In genomic region chr14:60091550-60092511, GRCh38 we compare ENCODE assay signal across 1 cellular context.
TF ChIP-seq lines count a peak whose summit lies in the region.

Gene PCNX4, plus strand, starts transcription at chr14:60091923. Its CDS starts 15,716 bp downstream, at chr14:60107639.

TF ChIP-seq in HEK293, 187 proteins besides CTCF, POLR2A, EP300 and RAD21 (continued from another document and continues in another):
- TF ChIP-seq INSM2 (tag by site-specific recombination; IDR thresholded peaks at IDR 0.05), result peak; percentile 32; the same call in 1 of the 2 replicates
- TF ChIP-seq KLF1 (tag by site-specific recombination; IDR thresholded peaks at IDR 0.05), result peak; percentile 47; the same call in 1 of the 2 replicates
- no peak for TF ChIP-seq ZNF529 (tag by site-specific recombination; IDR thresholded peaks at IDR 0.05; ENCODE audit: insufficient replicate concordance)
- TF ChIP-seq KLF10 (tag by site-specific recombination; IDR thresholded peaks at IDR 0.05), result peak; percentile 91
- no peak for TF ChIP-seq HOXA7 (CRISPR knock-in tag; IDR thresholded peaks at IDR 0.05; ENCODE audit: borderline replicate concordance)
- TF ChIP-seq GLI4 (tag by site-specific recombination; IDR thresholded peaks at IDR 0.05), result no peak
- no peak for TF ChIP-seq BCL11B (tag by site-specific recombination; IDR thresholded peaks at IDR 0.05; ENCODE audit: low read depth)
- no peak for TF ChIP-seq ZNF701 (tag by site-specific recombination; IDR thresholded peaks at IDR 0.05)
- TF ChIP-seq PRDM2 (tag by site-specific recombination; IDR thresholded peaks at IDR 0.05; ENCODE audit: borderline replicate concordance), result no peak
- 0 out of 2 replicates have a peak, but pooled peaks have one; percentile 62 for TF ChIP-seq ZNF2 (tag by site-specific recombination; IDR thresholded peaks at IDR 0.05)
- no peak for TF ChIP-seq ZNF830 (tag by site-specific recombination; IDR thresholded peaks at IDR 0.05; ENCODE audit: low read depth)
- TF ChIP-seq OSR2 (tag by site-specific recombination; IDR thresholded peaks at IDR 0.05), result no peak
- TF ChIP-seq ZNF544 (tag by site-specific recombination; IDR thresholded peaks at IDR 0.05), result no peak
- TF ChIP-seq ZNF580 (tag by site-specific recombination; IDR thresholded peaks at IDR 0.05), result no peak
- 0 out of 2 replicates have a peak, but pooled peaks have one; percentile 12 for TF ChIP-seq MYNN (tag by site-specific recombination; IDR thresholded peaks at IDR 0.05; ENCODE audit: borderline replicate concordance)
- TF ChIP-seq GLIS2 (tag by site-specific recombination; IDR thresholded peaks at IDR 0.05), result no peak
- peak; percentile 95 for TF ChIP-seq ZNF501 (tag by site-specific recombination; IDR thresholded peaks at IDR 0.05)
- TF ChIP-seq SETDB1 (IDR thresholded peaks at IDR 0.05; ENCODE audit: insufficient read length, low read length), result peak; percentile 36
- TF ChIP-seq ZNF280C (tag by site-specific recombination; IDR thresholded peaks at IDR 0.05), result no peak
- 0 out of 2 replicates have a peak, but pooled peaks have one; percentile 21 for TF ChIP-seq KLF16 (tag by site-specific recombination; IDR thresholded peaks at IDR 0.05)
- peak; percentile 72 for TF ChIP-seq ZXDB (tag by site-specific recombination; IDR thresholded peaks at IDR 0.05)
- TF ChIP-seq HOXD13 (CRISPR knock-in tag; IDR thresholded peaks at IDR 0.05; ENCODE audit: borderline replicate concordance), result peak; percentile 57; the same call in 1 of the 2 replicates
- TF ChIP-seq ZNF624 (tag by site-specific recombination; IDR thresholded peaks at IDR 0.05), result no peak
- no peak for TF ChIP-seq ZNF239 (tag by site-specific recombination; IDR thresholded peaks at IDR 0.05)
- no peak for TF ChIP-seq ZSCAN18 (tag by site-specific recombination; IDR thresholded peaks at IDR 0.05)
- no peak for TF ChIP-seq MEIS1 (CRISPR knock-in tag; IDR thresholded peaks at IDR 0.05; ENCODE audit: borderline replicate concordance)
- peak; percentile 99 for TF ChIP-seq ZBTB17 (tag by site-specific recombination; IDR thresholded peaks at IDR 0.05)
- TF ChIP-seq HIC1 (tag by site-specific recombination; IDR thresholded peaks at IDR 0.05), result no peak
- no peak; the same call in none of the 2 replicates for TF ChIP-seq ZNF394 (tag by site-specific recombination; IDR thresholded peaks at IDR 0.05; ENCODE audit: borderline replicate concordance)
- no peak for TF ChIP-seq ZNF26 (tag by site-specific recombination; IDR thresholded peaks at IDR 0.05)
- TF ChIP-seq ZNF596 (tag by site-specific recombination; IDR thresholded peaks at IDR 0.05), result no peak
- peak; percentile 94 for TF ChIP-seq ZNF76 (tag by site-specific recombination; IDR thresholded peaks at IDR 0.05; ENCODE audit: borderline replicate concordance, low read depth)
- TF ChIP-seq ZNF530 (tag by site-specific recombination; IDR thresholded peaks at IDR 0.05; ENCODE audit: low read depth), result no peak
- TF ChIP-seq ZBTB44 (tag by site-specific recombination; IDR thresholded peaks at IDR 0.05), result no peak
- TF ChIP-seq ZNF24 (tag by site-specific recombination; IDR thresholded peaks at IDR 0.05), result 0 out of 2 replicates have a peak, but pooled peaks have one; percentile 51
- no peak for TF ChIP-seq ZNF174 (tag by site-specific recombination; IDR thresholded peaks at IDR 0.05)
- peak; percentile 90 for TF ChIP-seq KLF9 (tag by site-specific recombination; IDR thresholded peaks at IDR 0.05; ENCODE audit: low read depth)
- no peak for TF ChIP-seq ZNF521 (tag by site-specific recombination; IDR thresholded peaks at IDR 0.05)
- TF ChIP-seq ZBTB11 (tag by site-specific recombination; conservative IDR thresholded peaks at IDR 0.05; ENCODE audit: low read depth), result no peak
- peak; percentile 92 for TF ChIP-seq ZNF629 (tag by site-specific recombination; IDR thresholded peaks at IDR 0.05)
